ENCODE assay signal across 9 cellular contexts in the genomic region with DNA sequence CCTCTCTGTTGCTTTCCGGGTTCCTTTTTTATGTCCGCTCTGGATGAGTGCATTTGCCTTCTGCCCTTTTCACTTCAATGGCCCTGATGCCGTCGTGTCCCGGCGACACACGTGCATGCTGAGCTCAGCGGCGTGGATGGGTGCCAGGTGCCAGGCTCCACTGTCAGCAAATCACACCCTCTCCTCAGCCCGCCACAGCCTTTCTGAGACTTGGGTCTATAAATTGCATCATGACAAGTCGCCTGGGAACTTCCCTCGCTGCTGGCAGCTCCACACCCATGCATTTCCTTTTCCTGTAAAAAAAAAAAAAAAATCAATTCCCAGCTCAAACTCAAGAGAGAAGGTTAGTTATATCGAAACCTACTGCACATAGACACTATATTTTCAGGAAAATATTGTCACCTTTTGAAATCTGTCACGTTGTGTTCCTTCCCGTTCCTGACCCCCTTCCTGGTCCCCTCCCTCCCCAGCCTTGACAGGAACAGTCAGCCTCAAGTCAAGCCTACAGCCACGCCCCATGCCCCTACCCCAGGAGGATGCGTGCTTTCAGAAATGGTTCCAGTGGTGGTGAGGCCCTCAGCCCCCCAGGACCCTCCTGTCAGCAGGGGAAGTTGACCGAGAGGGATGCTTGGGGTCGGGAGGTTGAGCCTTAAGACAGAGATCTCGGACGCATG.
DNase-seq lines count a peak whose midpoint lies in the region; ATAC-seq and TF ChIP-seq lines count a peak whose summit lies in the region.
"Had no signal": no experiment of that assay in that cellular context is flagged by ENCODE, and none has a peak within 500 bp of the region (broad histone marks: within the 10 kb centered on the region; RNA-seq: fewer than 3 reads in every experiment).

No MANE protein-coding gene starts in this region.

- WGBS in body of pancreas, 2 donors = 59 to 62% methylated on average over 21 of the region's 21 CpGs
- 72% methylated on average over 21 of the region's 21 CpGs for WGBS in prostate gland

- H3K4me1 Mint-ChIP-seq in T-helper 2 cell treated with Interferon-gamma antibody and Interleukin-4, amounts not matched to agents 5 μg/mL and 100 μg/mL, for 36 hours (ENCODE audit: low read depth) = peaks cover 8% of the 10 kb centered on the region
- peaks cover 8 to 22% of the 10 kb centered on the region in 2 donors for H3K4me1 Mint-ChIP-seq in natural killer cell treated with Interleukin-12 subunit alpha and Interleukin-12 subunit beta and Interleukin-15 and Interleukin-18, amount 100 ng/mL, for 72 hours (ENCODE audit: low read depth in 2 of 2)

- peak overlapping the region in 1 of 5 donors; percentile 48 for H3K9ac ChIP-seq in subcutaneous abdominal adipose tissue (ENCODE audit: low read length in 5 of 5)
- H3K9ac ChIP-seq: KMS-11 had no signal

- H3K9me3 ChIP-seq in body of pancreas (no peaks in the 10 kb centered on the region), subcutaneous abdominal adipose tissue (ENCODE audit: control insufficient read depth in 5 of 5, low read length in 5 of 5) (peaks cover 0 to 5% (median 1%) of the 10 kb centered on the region in 5 donors), prostate gland (no peaks in the 10 kb centered on the region)

- intact Hi-C loops in body of pancreas (cut with DNase I) (no loop called here), prostate gland (cut with DNase I) (no loop called here)

- H3K27ac ChIP-seq in body of pancreas (peak overlapping the region in 2 of 4 donors; percentile 16 to 43), subcutaneous abdominal adipose tissue (ENCODE audit: low read depth, low read length) (peak overlapping the region; percentile 61), prostate gland (no peak overlapping the region)
- H3K27ac ChIP-seq: KMS-11 had no signal

- peak overlapping the region; percentile 21 for H3K27ac Mint-ChIP-seq in T-helper 2 cell treated with Interferon-gamma antibody and Interleukin-4, amounts not matched to agents 5 μg/mL and 100 μg/mL, for 36 hours
- peak overlapping the region in 1 of 2 donors; percentile 27 for H3K27ac Mint-ChIP-seq in natural killer cell treated with Interleukin-12 subunit alpha and Interleukin-12 subunit beta and Interleukin-15 and Interleukin-18, amount 100 ng/mL, for 72 hours

- no peaks in the 10 kb centered on the region for H3K36me3 ChIP-seq in body of pancreas (replicated peaks in 1 of 2; ENCODE audit: insufficient read depth in 1 of 2, low read depth in 2 of 2)
- no peaks in the 10 kb centered on the region for H3K36me3 ChIP-seq in subcutaneous abdominal adipose tissue (ENCODE audit: control insufficient read depth in 5 of 5, insufficient read depth in 5 of 5, low read length in 5 of 5)
- no peaks in the 10 kb centered on the region for H3K36me3 ChIP-seq in prostate gland

- peak; percentile 15 for DNase-seq in T-helper 2 cell treated with Interferon-gamma antibody and Interleukin-4, amounts not matched to agents 5 μg/mL and 100 μg/mL, for 36 hours (ENCODE audit: low spot score)
- DNase-seq in body of pancreas (peak; percentile 38 to 53 (median 48)), prostate gland (ENCODE audit: low spot score) (no peak), NCI-H2171 treated with DMSO at 0.1 percent for 48 hours (lab: John Stamatoyannopoulos, UW) (no peak), DMS114 treated with DMSO at 0.1 percent for 48 hours (lab: John Stamatoyannopoulos, UW; ENCODE audit: unreplicated experiment) (no peak), NCI-H146 treated with DMSO at 0.1 percent for 48 hours (lab: John Stamatoyannopoulos, UW; ENCODE audit: unreplicated experiment) (no peak)
- peak; percentile 90 for DNase-seq in natural killer cell treated with Interleukin-12 subunit alpha and Interleukin-12 subunit beta and Interleukin-15 and Interleukin-18, amount 100 ng/mL, for 72 hours (ENCODE audit: low spot score)

- H3K4me3 ChIP-seq in body of pancreas (no peak overlapping the region), subcutaneous abdominal adipose tissue (ENCODE audit: low read depth in 1 of 5, low read length in 5 of 5) (peak overlapping the region in 4 of 5 donors; percentile 22 to 58 (median 38)), prostate gland (no peak overlapping the region)

- TF ChIP-seq CTCF in body of pancreas (IDR thresholded peaks at IDR 0.05) (no peak), prostate gland (IDR thresholded peaks at IDR 0.05) (no peak)

- no peaks in the 10 kb centered on the region for H3K36me3 Mint-ChIP-seq in T-helper 2 cell treated with Interferon-gamma antibody and Interleukin-4, amounts not matched to agents 5 μg/mL and 100 μg/mL, for 36 hours (ENCODE audit: low read depth)
- peaks cover 10% of the 10 kb centered on the region for H3K36me3 Mint-ChIP-seq in natural killer cell treated with Interleukin-12 subunit alpha and Interleukin-12 subunit beta and Interleukin-15 and Interleukin-18, amount 100 ng/mL, for 72 hours

- H3K4me1 ChIP-seq in body of pancreas = no peaks in the 10 kb centered on the region
- H3K4me1 ChIP-seq in subcutaneous abdominal adipose tissue (ENCODE audit: control insufficient read depth in 5 of 5, insufficient read depth in 5 of 5, low read length in 5 of 5) = peaks cover 0 to 16% (median 2%) of the 10 kb centered on the region in 5 donors
- H3K4me1 ChIP-seq in prostate gland (replicated peaks) = no peaks in the 10 kb centered on the region

- peaks cover 6% of the 10 kb centered on the region for H3K27me3 Mint-ChIP-seq in T-helper 2 cell treated with Interferon-gamma antibody and Interleukin-4, amounts not matched to agents 5 μg/mL and 100 μg/mL, for 36 hours (ENCODE audit: low read depth)
- H3K27me3 Mint-ChIP-seq in natural killer cell treated with Interleukin-12 subunit alpha and Interleukin-12 subunit beta and Interleukin-15 and Interleukin-18, amount 100 ng/mL, for 72 hours = peaks cover 26 to 32% of the 10 kb centered on the region in 2 donors

- no peak for TF ChIP-seq POLR2A in body of pancreas (IDR thresholded peaks at IDR 0.05)
- no peak for TF ChIP-seq POLR2A in prostate gland (IDR thresholded peaks at IDR 0.05)

- H3K9me3 Mint-ChIP-seq in T-helper 2 cell treated with Interferon-gamma antibody and Interleukin-4, amounts not matched to agents 5 μg/mL and 100 μg/mL, for 36 hours = peaks cover 3% of the 10 kb centered on the region
- peaks cover 4% of the 10 kb centered on the region for H3K9me3 Mint-ChIP-seq in natural killer cell treated with Interleukin-12 subunit alpha and Interleukin-12 subunit beta and Interleukin-15 and Interleukin-18, amount 100 ng/mL, for 72 hours

- peak; percentile 68 for ATAC-seq in body of pancreas
- peak; percentile 87 to 95 for ATAC-seq in natural killer cell treated with Interleukin-12 subunit alpha and Interleukin-12 subunit beta and Interleukin-15 and Interleukin-18, amount 100 ng/mL, for 72 hours

- no peaks in the 10 kb centered on the region for H3K27me3 ChIP-seq in body of pancreas
- H3K27me3 ChIP-seq in subcutaneous abdominal adipose tissue (ENCODE audit: control insufficient read depth in 5 of 5, insufficient read depth in 4 of 5, low read length in 5 of 5) = peaks cover 0 to 7% (median 3%) of the 10 kb centered on the region in 5 donors
- no peaks in the 10 kb centered on the region for H3K27me3 ChIP-seq in prostate gland (replicated peaks; ENCODE audit: insufficient read depth)

- H3K4me3 Mint-ChIP-seq in T-helper 2 cell treated with Interferon-gamma antibody and Interleukin-4, amounts not matched to agents 5 μg/mL and 100 μg/mL, for 36 hours = no peak overlapping the region
- H3K4me3 Mint-ChIP-seq in natural killer cell treated with Interleukin-12 subunit alpha and Interleukin-12 subunit beta and Interleukin-15 and Interleukin-18, amount 100 ng/mL, for 72 hours = peak overlapping the region; percentile 71

Comparison
In these comparisons a context has a peak if more than half of its experiments do, and no peak if none do; other contexts are left out.
1. DNase-seq: peak in T-helper 2 cell treated with Interferon-gamma antibody and Interleukin-4, amounts not matched to agents 5 μg/mL and 100 μg/mL, for 36 hours (single experiment), body of pancreas (4 of 4) and natural killer cell treated with Interleukin-12 subunit alpha and Interleukin-12 subunit beta and Interleukin-15 and Interleukin-18, amount 100 ng/mL, for 72 hours (single experiment); none in prostate gland (single experiment), NCI-H2171 treated with DMSO at 0.1 percent for 48 hours (single experiment), DMS114 treated with DMSO at 0.1 percent for 48 hours (single experiment) and NCI-H146 treated with DMSO at 0.1 percent for 48 hours (single experiment).
2. H3K4me3 ChIP-seq: peak in subcutaneous abdominal adipose tissue (4 of 5); none in body of pancreas (0 of 2) and prostate gland (0 of 2).